8 cellular contexts compared by ENCODE assay signal in genomic region chr19:48899781-48900476, GRCh38.
DNase-seq lines count a peak whose midpoint lies in the region; ATAC-seq, FAIRE-seq and TF ChIP-seq lines count a peak whose summit lies in the region.

Gene NUCB1, plus strand, starts transcription at chr19:48900312. Its CDS starts 485 bp downstream, at chr19:48900797.

- DNase-seq in AG10803 (ENCODE audit: low read depth) (peak; percentile 98), NCI-H526 (lab: John Stamatoyannopoulos, UW) (peak; percentile 96 to 99), kidney tubule cell (ENCODE audit: low spot score) (peak; percentile 98)
- peak; percentile 100 for DNase-seq in activated CD4-positive, alpha-beta T cell treated with anti-CD3 and anti-CD28 coated beads for 48 hours
- peak; percentile 97 to 100 (median 98) for DNase-seq in stimulated activated CD4-positive, alpha-beta T cell treated with anti-CD3 and anti-CD28 coated beads, Interleukin-1b, Interleukin-23, amount 100 ng/mL, for 24 hours (ENCODE audit: low read depth in 4 of 4, low spot score in 1 of 4)

- peak within 1 kb of the TSS; percentile 97 for H3K4me3 ChIP-seq in AG10803 (ENCODE audit: low read length)

- FAIRE-seq in colon (lab: Jason Lieb, UNC), result peak; percentile 79

- peak; percentile 38 for TF ChIP-seq CTCF in AG10803 (conservative IDR thresholded peaks at IDR 0.05; ENCODE audit: low read length)

- TF ChIP-seq POLR2A in GM19099 (IDR thresholded peaks at IDR 0.05; ENCODE audit: extremely low read depth, insufficient read length, low read depth), result peak; percentile 57

- ATAC-seq in HG03442 (IDR thresholded peaks at IDR 0.05; ENCODE audit: unreplicated experiment), result peak; percentile 82

Comparison
In these comparisons a context has a peak if more than half of its experiments do, and no peak if none do; other contexts are left out.
1. Peak in every context shown above with its lines: DNase-seq, ATAC-seq and H3K4me3 ChIP-seq.